Comparison of ENCODE assay signal across 17 cellular contexts in the genomic region with DNA sequence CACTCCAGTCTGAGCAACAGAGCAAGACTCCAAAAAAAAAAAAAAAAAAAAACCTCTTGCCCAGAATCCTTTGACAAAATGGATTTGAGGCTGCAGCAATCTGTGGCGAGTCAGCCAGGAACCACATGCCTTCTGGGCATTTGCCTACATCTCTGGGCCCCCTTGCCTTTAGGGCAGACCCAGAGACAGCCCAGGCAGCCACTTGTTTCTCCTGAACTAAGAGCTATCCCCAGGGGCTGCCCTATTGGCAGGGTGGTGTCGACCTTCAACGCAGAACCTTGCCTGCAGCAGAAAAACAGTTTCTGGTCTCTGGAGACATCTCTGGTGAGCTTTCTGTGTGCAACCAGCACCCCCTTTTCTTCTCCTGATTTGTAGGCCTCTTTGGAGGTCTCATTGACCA.
DNase-seq lines count a peak whose midpoint lies in the region; ATAC-seq and TF ChIP-seq lines count a peak whose summit lies in the region.
"Had no signal": no experiment of that assay in that cellular context is flagged by ENCODE, and none has a peak within 500 bp of the region (broad histone marks: within the 10 kb centered on the region; RNA-seq: fewer than 3 reads in every experiment).

No MANE protein-coding gene starts in this region.

- H3K9ac ChIP-seq in mesendoderm (ENCODE audit: low read length), result no peak overlapping the region

- WGBS in right cardiac atrium, result 73% methylated on average over 3 of the region's 3 CpGs
- whole genome bisulfite sequencing in mesendoderm (ENCODE audit: extremely low coverage, insufficient coverage, low lambda C conversion rate), result no CpG with 5 or more reads among the region's 3 CpGs

- no peak overlapping the region for H3K4me2 ChIP-seq in mesendoderm (ENCODE audit: low read length)
- H3K4me2 ChIP-seq: PC-9 had no signal

- H2AK5ac ChIP-seq in mesendoderm (ENCODE audit: low read length), result no peak overlapping the region

- H3K79me1 ChIP-seq in mesendoderm (ENCODE audit: low read length), result no peaks in the 10 kb centered on the region

- ATAC-seq in right cardiac atrium, result no peak
- ATAC-seq: CD8-positive, alpha-beta T cell had no signal

- intact Hi-C loops in right cardiac atrium (cut with DNase I) (loop anchor here in 2 of 4 donors (10.0 kb wide), 2 partner anchors 376 to 1866 kb away; no protein-coding TSS in a partner anchor), head of caudate nucleus (cut with DNase I) (no loop called here)

- H3K23ac ChIP-seq in mesendoderm (ENCODE audit: low read length), result no peak overlapping the region

- no peaks in the 10 kb centered on the region for H3K79me2 ChIP-seq in mesendoderm (ENCODE audit: control insufficient read depth, insufficient read depth, low read length)

- H3K4ac ChIP-seq in mesendoderm (ENCODE audit: low read depth, low read length), result no peak overlapping the region

- H2BK15ac ChIP-seq in mesendoderm (replicated peaks; ENCODE audit: low read depth), result peak overlapping the region; percentile 65

- no peak overlapping the region for H4K5ac ChIP-seq in mesendoderm (ENCODE audit: low read length)

- no peak overlapping the region for H3K27ac ChIP-seq in right cardiac atrium (ENCODE audit: low read length)
- no peak overlapping the region for H3K27ac ChIP-seq in right atrium auricular region
- H3K27ac ChIP-seq in SJCRH30, result no peak overlapping the region
- no peak overlapping the region for H3K27ac ChIP-seq in mesendoderm (ENCODE audit: low read depth, low read length)
- H3K27ac ChIP-seq: PC-9 had no signal

- TF ChIP-seq CTCF in right atrium auricular region (IDR thresholded peaks at IDR 0.05), result no peak

- H3K56ac ChIP-seq in mesendoderm (ENCODE audit: low read length), result no peak overlapping the region

- no peak overlapping the region for H4K8ac ChIP-seq in mesendoderm (ENCODE audit: low read depth, low read length)

- no peaks in the 10 kb centered on the region for H3K27me3 ChIP-seq in right cardiac atrium (ENCODE audit: control insufficient read depth, insufficient read depth)
- H3K27me3 ChIP-seq in right atrium auricular region, result no peaks in the 10 kb centered on the region
- H3K27me3 ChIP-seq in SJCRH30, result no peaks in the 10 kb centered on the region
- H3K27me3 ChIP-seq in mesendoderm (ENCODE audit: insufficient read depth, low read length, poor library complexity), result no peaks in the 10 kb centered on the region

- H2BK5ac ChIP-seq in mesendoderm (ENCODE audit: low read length), result no peak overlapping the region

- no peaks in the 10 kb centered on the region for H3K9me3 ChIP-seq in right cardiac atrium (ENCODE audit: control insufficient read depth, low read length)
- H3K9me3 ChIP-seq in right atrium auricular region, result no peaks in the 10 kb centered on the region
- H3K9me3 ChIP-seq in SJCRH30 (replicated peaks), result no peaks in the 10 kb centered on the region; the same call in 1 of the 2 replicates

- no peak overlapping the region for H3K18ac ChIP-seq in mesendoderm (ENCODE audit: low read length)

- H3K4me1 ChIP-seq in right cardiac atrium (ENCODE audit: control insufficient read depth, insufficient read depth, low read length), result no peaks in the 10 kb centered on the region
- H3K4me1 ChIP-seq in right atrium auricular region, result no peaks in the 10 kb centered on the region
- no peaks in the 10 kb centered on the region for H3K4me1 ChIP-seq in SJCRH30
- H3K4me1 ChIP-seq in mesendoderm (ENCODE audit: control insufficient read depth, low read depth, low read length), result no peaks in the 10 kb centered on the region

- H3K36me3 ChIP-seq in right atrium auricular region (no peaks in the 10 kb centered on the region), SJCRH30 (no peaks in the 10 kb centered on the region), mesendoderm (ENCODE audit: control insufficient read depth, insufficient read depth, low read length) (no peaks in the 10 kb centered on the region)

- no peak overlapping the region for H3K4me3 ChIP-seq in right cardiac atrium (ENCODE audit: low read length)
- no peak overlapping the region for H3K4me3 ChIP-seq in right atrium auricular region
- no peak overlapping the region for H3K4me3 ChIP-seq in SJCRH30
- no peak overlapping the region for H3K4me3 ChIP-seq in mesendoderm (ENCODE audit: low read length)
- H3K4me3 ChIP-seq: PC-9 had no signal

- DNase-seq in right cardiac atrium (peak; percentile 17 to 53 (median 31)), right atrium auricular region (ENCODE audit: low spot score) (no peak), SJCRH30 (peak; percentile 15 to 29), mesendoderm (peak; percentile 22), NCI-H446 treated with DMSO at 0.1 percent for 48 hours (lab: John Stamatoyannopoulos, UW) (no peak), head of caudate nucleus (no peak), SHP77 (lab: John Stamatoyannopoulos, UW) (no peak)
- DNase-seq: ACHN; CD8-positive, alpha-beta T cell; DMS79 treated with DMSO at 0.1 percent for 48 hours; GDM1; KBM-7; NCI-H1092 treated with DMSO at 0.1 percent for 48 hours; NCI-H187; NCI-H2171 treated with DMSO at 0.1 percent for 48 hours; NCI-H524 treated with DMSO at 0.1 percent for 48 hours; PC-9 had no signal

- no peak overlapping the region for H2BK120ac ChIP-seq in mesendoderm (ENCODE audit: low read depth, low read length)

Comparison
In these comparisons a context has a peak if more than half of its experiments do, and no peak if none do; other contexts are left out.
1. DNase-seq: peak in right cardiac atrium (3 of 3), SJCRH30 (2 of 2) and mesendoderm (single experiment); none in right atrium auricular region (single experiment), NCI-H446 treated with DMSO at 0.1 percent for 48 hours (single experiment), head of caudate nucleus (0 of 42) and SHP77 (0 of 2).